In genomic region chr12:56040151-56040550, GRCh38 we compare ENCODE assay signal across 18 cellular contexts. TPM values are rescaled to one million over a fixed set of nuclear protein-coding genes. Genes with fewer than 3 reads are reported as not detected.
DNase-seq lines count a peak whose midpoint lies in the region; ATAC-seq and TF ChIP-seq lines count a peak whose summit lies in the region.
"Had no signal": no experiment of that assay in that cellular context is flagged by ENCODE, and none has a peak within 500 bp of the region (broad histone marks: within the 10 kb centered on the region; RNA-seq: fewer than 3 reads in every experiment).

No MANE protein-coding gene starts in this region.

- H3K4me3 Mint-ChIP-seq in GM23338, result no peak overlapping the region
- H3K4me3 Mint-ChIP-seq in activated CD4-positive, alpha-beta T cell treated with anti-CD3 and anti-CD28 coated beads, Interleukin-2, amount 10 ng/mL, durations not matched to agents 7 days and 5 days, result peak overlapping the region; percentile 100
- H3K4me3 Mint-ChIP-seq in nephron, result no peak overlapping the region

- no peak overlapping the region for H3K4me2 ChIP-seq in GM23338

- no peak overlapping the region for H2AFZ ChIP-seq in GM23338

- CTCF ChIA-PET in activated CD4-positive, alpha-beta T cell treated with anti-CD3 and anti-CD28 coated beads, Interleukin-2, amount 10 ng/mL, durations not matched to agents 7 days and 5 days (lab: Charles Lee), result interaction anchor here (0.6 to 1.6 kb wide), 7 partner anchors 8 to 303 kb away, joined by 3 to 6 read pairs (median 4); partner anchors contain the start of gene SUOX

- H3K36me3 Mint-ChIP-seq in GM23338 (ENCODE audit: low read depth) (peaks cover 43% of the 10 kb centered on the region), nephron (ENCODE audit: low read depth) (peaks cover 60% of the 10 kb centered on the region)
- H3K36me3 Mint-ChIP-seq in activated CD4-positive, alpha-beta T cell treated with anti-CD3 and anti-CD28 coated beads, Interleukin-2, amount 10 ng/mL, durations not matched to agents 7 days and 5 days (ENCODE audit: low read depth), result peaks cover 42% of the 10 kb centered on the region

- peaks cover 21% of the 10 kb centered on the region for H3K79me2 ChIP-seq in GM23338 (replicated peaks; ENCODE audit: insufficient read depth)

- H3K36me3 ChIP-seq in GM23338 (ENCODE audit: insufficient read depth), result peaks cover 23% of the 10 kb centered on the region
- H3K36me3 ChIP-seq: uterus had no signal

- peak; percentile 67 for DNase-seq in activated effector memory CD4-positive, alpha-beta T cell treated with anti-CD3 and anti-CD28 coated beads, Interleukin-2, amount 50 U/mL, for 16 hours
- DNase-seq in activated effector memory CD4-positive, alpha-beta T cell treated with Interleukin-2 at 50 U/mL for 16 hours, result no peak
- DNase-seq in GM23338 (ENCODE audit: low spot score) (no peak), D341Med (ENCODE audit: low spot score) (no peak), KBM-7 (no peak)
- peak; percentile 16 for DNase-seq in activated CD4-positive, alpha-beta T cell treated with anti-CD3 and anti-CD28 coated beads, Interleukin-2, amount 10 ng/mL, durations not matched to agents 7 days and 5 days
- DNase-seq: brain microvascular endothelial cell; CD8-positive, alpha-beta T cell; erythroblast; midbrain; NCI-H2081 treated with DMSO at 0.1 percent for 48 hours; NCI-H510A treated with DMSO at 0.1 percent for 48 hours; SIG-M5; substantia nigra; uterus had no signal

- H3K27me3 Mint-ChIP-seq in GM23338 (ENCODE audit: insufficient read depth, low read depth, poor library complexity), result peaks cover 5% of the 10 kb centered on the region
- no peaks in the 10 kb centered on the region for H3K27me3 Mint-ChIP-seq in activated CD4-positive, alpha-beta T cell treated with anti-CD3 and anti-CD28 coated beads, Interleukin-2, amount 10 ng/mL, durations not matched to agents 7 days and 5 days
- no peaks in the 10 kb centered on the region for H3K27me3 Mint-ChIP-seq in nephron (ENCODE audit: low read depth)

- H4K20me1 ChIP-seq in GM23338 (replicated peaks; ENCODE audit: insufficient read depth), result peaks cover 19% of the 10 kb centered on the region

- peaks cover 35% of the 10 kb centered on the region for H3F3A ChIP-seq in GM23338 (replicated peaks; ENCODE audit: low read depth)

- POLR2A ChIA-PET in activated CD4-positive, alpha-beta T cell treated with anti-CD3 and anti-CD28 coated beads, Interleukin-2, amount 10 ng/mL, durations not matched to agents 7 days and 5 days (lab: Charles Lee), result interaction anchor here (0.6 to 0.9 kb wide), 2 partner anchors 25 to 320 kb away, joined by 3 to 4 read pairs; no protein-coding TSS in a partner anchor

- no peak for TF ChIP-seq CTCF in GM23338 (conservative IDR thresholded peaks at IDR 0.05; ENCODE audit: low read depth in 2 of 2)
- TF ChIP-seq CTCF in nephron (IDR thresholded peaks at IDR 0.05; ENCODE audit: unreplicated experiment in 3 of 3), result no peak

- ATAC-seq in GM23338 (no peak), GM18511 (IDR thresholded peaks at IDR 0.05; ENCODE audit: unreplicated experiment) (no peak)
- ATAC-seq: CD8-positive, alpha-beta T cell had no signal

- no peak overlapping the region for H3K4me3 ChIP-seq in GM23338
- H3K4me3 ChIP-seq: right atrium auricular region, uterus had no signal

- H3K9me2 ChIP-seq in GM23338 (ENCODE audit: insufficient read depth), result no peaks in the 10 kb centered on the region

- H3K9me3 Mint-ChIP-seq in GM23338, result no peaks in the 10 kb centered on the region; the same call in 1 of the 3 replicates
- no peaks in the 10 kb centered on the region for H3K9me3 Mint-ChIP-seq in activated CD4-positive, alpha-beta T cell treated with anti-CD3 and anti-CD28 coated beads, Interleukin-2, amount 10 ng/mL, durations not matched to agents 7 days and 5 days
- no peaks in the 10 kb centered on the region for H3K9me3 Mint-ChIP-seq in nephron
- H3K9me3 Mint-ChIP-seq: CD8-positive, alpha-beta T cell had no signal

- H3K27me3 ChIP-seq in GM23338 (ENCODE audit: insufficient read depth), result no peaks in the 10 kb centered on the region
- H3K27me3 ChIP-seq: brain microvascular endothelial cell, right atrium auricular region, uterus had no signal

- H3K27ac ChIP-seq in GM23338 (ENCODE audit: low read depth), result peak overlapping the region; percentile 97
- H3K27ac ChIP-seq: brain microvascular endothelial cell, right atrium auricular region had no signal

- peaks cover 25% of the 10 kb centered on the region for H3K4me1 ChIP-seq in GM23338 (ENCODE audit: insufficient read depth)

- in situ Hi-C loops in KBM-7 (cut with MboI; ENCODE audit: low pct_unique_long_range_greater_than_20kb, low sequenced_read_pairs), result no loop called here

- H3K27ac Mint-ChIP-seq in GM23338, result no peak overlapping the region
- H3K27ac Mint-ChIP-seq in activated CD4-positive, alpha-beta T cell treated with anti-CD3 and anti-CD28 coated beads, Interleukin-2, amount 10 ng/mL, durations not matched to agents 7 days and 5 days, result peak overlapping the region; percentile 99
- peak overlapping the region in 2 of 3 experiments; percentile 97 to 98 for H3K27ac Mint-ChIP-seq in nephron

- H3K4me1 Mint-ChIP-seq in GM23338 (peaks cover 40% of the 10 kb centered on the region), nephron (peaks cover 24% of the 10 kb centered on the region)
- peaks cover 50% of the 10 kb centered on the region for H3K4me1 Mint-ChIP-seq in activated CD4-positive, alpha-beta T cell treated with anti-CD3 and anti-CD28 coated beads, Interleukin-2, amount 10 ng/mL, durations not matched to agents 7 days and 5 days

RNA-seq across cellular contexts. Expression of gene RPS26, which starts 1.6 kb away (rescaled TPM):
- 321 and 655 TPM in 2 replicates for total RNA-seq in GM23338 (2014; rRNA removed; shearing (Covaris generic))
- polyA plus RNA-seq in GM23338 (2016; fragmentation: Nextera tagmentation; extraction: Ambion mirVana), result 772 and 774 TPM in 2 replicates
- 10 to 100 TPM; 47.2 to 48.3 TPM for total RNA-seq in activated CD4-positive, alpha-beta T cell treated with anti-CD3 and anti-CD28 coated beads, Interleukin-2, amount 10 ng/mL, durations not matched to agents 7 days and 5 days

RNA-seq across cellular contexts. Expression of gene IKZF4, which starts 19.3 kb away (rescaled TPM):
- total RNA-seq in GM23338 (2014; rRNA removed; shearing (Covaris generic)), result 9.0 and 12.2 TPM in 2 replicates
- 4.3 and 4.6 TPM in 2 replicates for polyA plus RNA-seq in GM23338 (2016; fragmentation: Nextera tagmentation; extraction: Ambion mirVana)
- 10 to 100 TPM; 15.7 to 17.4 TPM for total RNA-seq in activated CD4-positive, alpha-beta T cell treated with anti-CD3 and anti-CD28 coated beads, Interleukin-2, amount 10 ng/mL, durations not matched to agents 7 days and 5 days

RNA-seq across cellular contexts. Expression of gene ERBB3, which starts 39.8 kb away (rescaled TPM):
- total RNA-seq in GM23338 (2014; rRNA removed; shearing (Covaris generic)), result 44.4 and 54.4 TPM in 2 replicates
- polyA plus RNA-seq in GM23338 (2016; fragmentation: Nextera tagmentation; extraction: Ambion mirVana), result 21.0 and 23.3 TPM in 2 replicates
- total RNA-seq in activated CD4-positive, alpha-beta T cell treated with anti-CD3 and anti-CD28 coated beads, Interleukin-2, amount 10 ng/mL, durations not matched to agents 7 days and 5 days, result 1 to 10 TPM; 1.3 to 1.5 TPM

RNA-seq across cellular contexts. Expression of gene SUOX, which starts 43.1 kb away (rescaled TPM):
- 21.9 and 27.5 TPM in 2 replicates for total RNA-seq in GM23338 (2014; rRNA removed; shearing (Covaris generic))
- polyA plus RNA-seq in GM23338 (2016; fragmentation: Nextera tagmentation; extraction: Ambion mirVana), result 13.9 and 14.0 TPM in 2 replicates
- total RNA-seq in activated CD4-positive, alpha-beta T cell treated with anti-CD3 and anti-CD28 coated beads, Interleukin-2, amount 10 ng/mL, durations not matched to agents 7 days and 5 days, result 1 to 10 TPM; 2.4 to 3.5 TPM

Comparison
In these comparisons a context has a peak if more than half of its experiments do, and no peak if none do; other contexts are left out.
1. DNase-seq: peak in activated effector memory CD4-positive, alpha-beta T cell treated with anti-CD3 and anti-CD28 coated beads, Interleukin-2, amount 50 U/mL, for 16 hours (single experiment) and activated CD4-positive, alpha-beta T cell treated with anti-CD3 and anti-CD28 coated beads, Interleukin-2, amount 10 ng/mL, durations not matched to agents 7 days and 5 days (single experiment); none in activated effector memory CD4-positive, alpha-beta T cell treated with Interleukin-2 at 50 U/mL for 16 hours (single experiment), GM23338 (single experiment), D341Med (single experiment) and KBM-7 (single experiment).
2. RNA of gene ERBB3, which starts 39.8 kb away (total RNA-seq): 44.4 to 54.4 TPM in GM23338; 1.3 to 1.5 TPM in activated CD4-positive, alpha-beta T cell treated with anti-CD3 and anti-CD28 coated beads, Interleukin-2, amount 10 ng/mL, durations not matched to agents 7 days and 5 days; every median in the first group is over 10 times any median in the second.